In genomic region chr3:143070977-143071551, GRCh38 we compare ENCODE assay signal across 1 cellular context.
TF ChIP-seq lines count a peak whose summit lies in the region.

No MANE protein-coding gene starts in this region.

TF ChIP-seq in K562, 482 proteins besides CTCF, POLR2A, EP300 and RAD21 (continued from another document):
- TF ChIP-seq SIX5 (IDR thresholded peaks at IDR 0.05; ENCODE audit: borderline replicate concordance in 1 of 2, insufficient read depth in 1 of 2, low read depth in 1 of 2, low read length in 2 of 2): no peak
- no peak for TF ChIP-seq HNRNPLL (IDR thresholded peaks at IDR 0.05; ENCODE audit: low read depth, low read length, poor library complexity, severe bottlenecking)
- no peak for TF ChIP-seq SREBF2 (CRISPR knock-in tag; IDR thresholded peaks at IDR 0.05)
- no peak for TF ChIP-seq MED1 (CRISPR knock-in tag; IDR thresholded peaks at IDR 0.05; ENCODE audit: borderline replicate concordance)
- TF ChIP-seq U2AF1 (optimal IDR thresholded peaks at IDR 0.05; ENCODE audit: low read depth, low read length): no peak
